In the genomic region with DNA sequence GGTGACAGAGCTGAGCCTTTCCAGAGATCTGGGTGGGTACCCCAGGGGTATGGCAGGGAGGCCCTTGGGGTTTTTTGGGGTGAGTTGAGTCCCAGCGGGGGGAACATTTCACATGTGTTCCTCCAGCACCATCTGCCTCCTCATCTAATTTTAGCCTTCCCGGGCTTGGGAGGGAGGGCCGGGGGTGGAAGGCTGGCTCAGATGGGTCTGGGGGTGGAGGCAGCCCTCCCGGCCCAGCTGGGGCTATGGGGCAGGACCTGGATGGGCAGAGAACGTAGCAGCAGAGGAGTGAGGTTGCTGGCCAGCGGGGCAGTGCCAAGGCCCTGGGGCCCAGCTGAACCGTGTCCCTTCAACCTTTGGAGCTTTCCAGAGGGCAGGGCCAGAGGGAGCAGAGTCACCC, we compare ENCODE assay signal across 15 cellular contexts. TPM values are rescaled to one million over a fixed set of nuclear protein-coding genes. Genes with fewer than 3 reads are reported as not detected.
A peak's percentile ranks its signal among the peaks of the same experiment; 100 is the strongest.
DNase-seq lines count a peak whose midpoint lies in the region; ATAC-seq and TF ChIP-seq lines count a peak whose summit lies in the region.
"Had no signal": no experiment of that assay in that cellular context is flagged by ENCODE, and none has a peak within 500 bp of the region (broad histone marks: within the 10 kb centered on the region; RNA-seq: fewer than 3 reads in every experiment).

No MANE protein-coding gene starts in this region.

- H3K36me3 Mint-ChIP-seq in brain: peaks cover 13% of the 10 kb centered on the region
- H3K36me3 Mint-ChIP-seq: IgD-negative memory B cell had no signal

- H3K27ac Mint-ChIP-seq in brain: peak overlapping the region in 3 of 5 experiments; percentile 55 to 98 (median 76)

- DNase-seq in Ammon's horn (ENCODE audit: low spot score) (peak; percentile 24), DMS 273 treated with DMSO at 0.1 percent for 48 hours (lab: John Stamatoyannopoulos, UW) (peak; percentile 7), left lobe of liver (ENCODE audit: low spot score) (no peak), SW480 (ENCODE audit: low spot score) (no peak)
- DNase-seq in stimulated activated CD8-positive, alpha-beta memory T cell treated with anti-CD3 and anti-CD28 coated beads, Interleukin-4, amount 100 ng/mL, for 48 hours: no peak
- DNase-seq: DMS79 treated with DMSO at 0.1 percent for 48 hours, NCI-H1694 treated with DMSO at 0.1 percent for 48 hours, NCI-H2081 treated with DMSO at 0.1 percent for 48 hours, NCI-H2171 treated with DMSO at 0.1 percent for 48 hours, NCI-H524 treated with DMSO at 0.1 percent for 48 hours, OCI-M1 had no signal

- no peak for TF ChIP-seq CTCF in brain (conservative IDR thresholded peaks at IDR 0.05)

- no peaks in the 10 kb centered on the region for H3K9me3 Mint-ChIP-seq in brain
- H3K9me3 Mint-ChIP-seq: IgD-negative memory B cell had no signal

- H3K4me1 Mint-ChIP-seq in brain: peaks cover 35% of the 10 kb centered on the region
- H3K4me1 Mint-ChIP-seq: IgD-negative memory B cell had no signal

- peaks cover 2% of the 10 kb centered on the region for H3K27me3 Mint-ChIP-seq in brain

- H3K4me3 Mint-ChIP-seq in brain: peak overlapping the region in 1 of 5 experiments; percentile 22
- H3K4me3 Mint-ChIP-seq: IgD-negative memory B cell had no signal

- ATAC-seq in left lobe of liver: peak; percentile 16
- no peak for ATAC-seq in GM19395 (IDR thresholded peaks at IDR 0.05; ENCODE audit: unreplicated experiment)
- ATAC-seq: Right ventricle myocardium inferior had no signal

RNA-seq across cellular contexts. Expression of gene ADGRL1, which starts 23.5 kb away (rescaled TPM):
- polyA plus RNA-seq in brain (ENCODE audit: insufficient read depth, low read depth, low replicate concordance): 78.5 TPM
- total RNA-seq in left lobe of liver: 1.3 TPM

RNA-seq across cellular contexts. Expression of gene ASF1B, which starts 46.1 kb away (rescaled TPM):
- polyA plus RNA-seq in brain (ENCODE audit: insufficient read depth, low read depth, low replicate concordance): 127 TPM
- total RNA-seq in left lobe of liver: 0.45 TPM

Comparison
In these comparisons a context has a peak if more than half of its experiments do, and no peak if none do; other contexts are left out.
1. DNase-seq: peak in Ammon's horn (single experiment) and DMS 273 treated with DMSO at 0.1 percent for 48 hours (single experiment); none in left lobe of liver (single experiment), stimulated activated CD8-positive, alpha-beta memory T cell treated with anti-CD3 and anti-CD28 coated beads, Interleukin-4, amount 100 ng/mL, for 48 hours (single experiment) and SW480 (single experiment).